Comparison of ENCODE assay signal across 6 cellular contexts in genomic region chr11:574632-575323, GRCh38. TPM values are rescaled to one million over a fixed set of nuclear protein-coding genes. Genes with fewer than 3 reads are reported as not detected.
A peak's percentile ranks its signal among the peaks of the same experiment; 100 is the strongest.
DNase-seq lines count a peak whose midpoint lies in the region; ATAC-seq and TF ChIP-seq lines count a peak whose summit lies in the region.

No MANE protein-coding gene starts in this region.

- H3K27ac ChIP-seq in heart right ventricle: peak overlapping the region in 5 of 10 donors; percentile 40 to 67 (median 58)
- H3K27ac ChIP-seq in upper lobe of left lung: peak overlapping the region; percentile 52 to 68 (median 60)

- TF ChIP-seq EP300 in upper lobe of left lung (IDR thresholded peaks at IDR 0.05): no peak

- peak; percentile 71 for DNase-seq in activated effector memory CD4-positive, alpha-beta T cell treated with anti-CD3 and anti-CD28 coated beads, Interleukin-2, amount 50 U/mL, for 16 hours
- DNase-seq in activated effector memory CD4-positive, alpha-beta T cell treated with Interleukin-2 at 50 U/mL for 16 hours: no peak
- DNase-seq in heart right ventricle (no peak), upper lobe of left lung (peak in 1 of 2 donors; percentile 74), ureter (ENCODE audit: low spot score) (no peak)
- no peak for DNase-seq in stimulated activated CD4-positive, alpha-beta T cell treated with anti-CD3 and anti-CD28 coated beads, Interleukin-4, amount 100 ng/mL, for 4 hours

- intact Hi-C loops in heart right ventricle (cut with DNase I): loop anchor here in 3 of 10 donors (5.0 to 10.0 kb wide), 3 partner anchors 38 to 60 kb away; partner anchors contain the start of gene IRF7 (in 1 of the 3)

- H3K4me3 ChIP-seq in heart right ventricle: peak overlapping the region; percentile 51 to 99 (median 67)
- peak overlapping the region; percentile 71 to 96 (median 78) for H3K4me3 ChIP-seq in upper lobe of left lung

- H3K36me3 ChIP-seq in heart right ventricle (peaks cover 0 to 5% (median 0%) of the 10 kb centered on the region in 9 donors), upper lobe of left lung (no peaks in the 10 kb centered on the region)

- H3K4me1 ChIP-seq in heart right ventricle (peaks cover 20 to 48% (median 45%) of the 10 kb centered on the region in 9 donors), upper lobe of left lung (peaks cover 42 to 56% (median 46%) of the 10 kb centered on the region in 4 donors)

- ATAC-seq in heart right ventricle: peak in 1 of 8 donors; percentile 2
- peak in 1 of 2 donors; percentile 7 for ATAC-seq in upper lobe of left lung (ENCODE audit: low FRiP score in 2 of 2)

- no peaks in the 10 kb centered on the region for H3K9me3 ChIP-seq in heart right ventricle
- H3K9me3 ChIP-seq in upper lobe of left lung: no peaks in the 10 kb centered on the region

- 25 to 26% methylated on average over 28 of the region's 28 CpGs for WGBS in heart right ventricle, 2 donors
- 27 to 28% methylated on average over 26 to 27 of the region's 28 CpGs for WGBS in upper lobe of left lung, 2 donors

- no peak for TF ChIP-seq CTCF in heart right ventricle (IDR thresholded peaks at IDR 0.05)
- no peak for TF ChIP-seq CTCF in upper lobe of left lung (IDR thresholded peaks at IDR 0.05)

- no peak for TF ChIP-seq POLR2A in upper lobe of left lung (IDR thresholded peaks at IDR 0.05)

- H3K27me3 ChIP-seq in heart right ventricle: peaks cover 0 to 21% (median 0%) of the 10 kb centered on the region in 7 donors
- H3K27me3 ChIP-seq in upper lobe of left lung: no peaks in the 10 kb centered on the region

RNA-seq across cellular contexts. Expression of gene PHRF1, which starts 1.5 kb away (rescaled TPM):
- 10 to 100 TPM; 14.7 to 23.0 (median 18.5) TPM for total RNA-seq in heart right ventricle
- 10 to 100 TPM; 10.5 to 19.1 TPM for polyA plus RNA-seq in heart right ventricle
- 10 to 100 TPM; 25.7 to 93.2 (median 37.9) TPM for total RNA-seq in upper lobe of left lung
- total RNA-seq in ureter: 43.6 TPM

RNA-seq across cellular contexts. Expression of gene RASSF7, which starts 14.0 kb away (rescaled TPM):
- total RNA-seq in heart right ventricle (1 to 10 TPM in 9 of 10 donors, under 1 TPM in 1; 0.96 to 4.0 (median 2.1) TPM), upper lobe of left lung (100 to 1,000 TPM in 5 of 6 donors, 10 to 100 TPM in 1; 80.2 to 222 (median 129) TPM), ureter (54.9 TPM)
- polyA plus RNA-seq in heart right ventricle: 10 to 100 TPM in 1 of 2 donors, 1 to 10 TPM in 1; 6.9 to 14.2 TPM

RNA-seq across cellular contexts. Expression of gene LMNTD2, which starts 14.2 kb away (rescaled TPM):
- total RNA-seq in heart right ventricle: under 1 TPM in 8 of 10 donors, not detected in 2; 0.30 to 0.72 (median 0.45) TPM
- 1 to 10 TPM in 1 of 2 donors, under 1 TPM in 1; 0.41 to 1.4 TPM for polyA plus RNA-seq in heart right ventricle
- 10 to 100 TPM in 2 of 6 donors, 1 to 10 TPM in 4; 4.6 to 32.5 (median 6.7) TPM for total RNA-seq in upper lobe of left lung
- total RNA-seq in ureter: 8.8 TPM

RNA-seq across cellular contexts. Expression of gene LRRC56, which starts 37.5 kb away (rescaled TPM):
- under 1 TPM in 8 of 10 donors, not detected in 2; 0.13 to 0.49 (median 0.19) TPM for total RNA-seq in heart right ventricle
- polyA plus RNA-seq in heart right ventricle: under 1 TPM; 0.26 to 0.37 TPM
- 10 to 100 TPM in 1 of 6 donors, 1 to 10 TPM in 5; 3.5 to 11.5 (median 5.8) TPM for total RNA-seq in upper lobe of left lung
- total RNA-seq in ureter: 3.4 TPM

RNA-seq across cellular contexts. Expression of gene HRAS, which starts 39.4 kb away (rescaled TPM):
- total RNA-seq in heart right ventricle (10 to 100 TPM; 44.7 to 61.1 (median 54.5) TPM), upper lobe of left lung (10 to 100 TPM; 45.5 to 85.0 (median 59.9) TPM), ureter (85.3 TPM)
- polyA plus RNA-seq in heart right ventricle: 100 to 1,000 TPM; 107 to 132 TPM

Comparison
In these comparisons a context has a peak if more than half of its experiments do, and no peak if none do; other contexts are left out.
1. RNA of gene RASSF7, which starts 14.0 kb away (total RNA-seq): 80.2 to 222 TPM in upper lobe of left lung and 54.9 TPM in ureter (single experiment); 0.96 to 4.0 TPM in heart right ventricle; every median in the first group is over 10 times any median in the second.